ENCODE assay signal across 17 cellular contexts in the genomic region with DNA sequence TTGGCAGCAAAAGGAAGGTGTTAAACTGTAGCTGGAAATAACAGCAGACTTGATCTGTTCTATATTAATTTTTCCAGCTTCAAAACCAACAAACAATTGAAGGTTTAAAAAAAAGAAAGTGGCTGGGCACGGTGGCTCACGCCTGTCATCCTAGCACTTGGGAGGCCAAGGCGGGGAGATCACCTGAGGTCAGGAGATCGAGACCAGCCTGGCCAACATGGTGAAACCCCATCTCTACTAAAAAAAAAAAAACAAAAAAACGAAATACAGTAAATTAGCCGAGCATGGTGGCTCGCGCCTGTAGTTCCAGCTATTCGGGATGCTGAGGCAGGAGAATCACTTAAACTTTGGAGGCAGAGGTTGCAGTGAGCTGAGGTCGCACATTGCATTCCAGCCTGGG.
A peak's percentile ranks its signal among the peaks of the same experiment; 100 is the strongest.
DNase-seq lines count a peak whose midpoint lies in the region; ATAC-seq, FAIRE-seq and TF ChIP-seq lines count a peak whose summit lies in the region.
"Had no signal": no experiment of that assay in that cellular context is flagged by ENCODE, and none has a peak within 500 bp of the region (broad histone marks: within the 10 kb centered on the region; RNA-seq: fewer than 3 reads in every experiment).

No MANE protein-coding gene starts in this region.

- H3K27me3 ChIP-seq in colonic mucosa, result no peaks in the 10 kb centered on the region
- no peaks in the 10 kb centered on the region for H3K27me3 ChIP-seq in trophoblast cell (ENCODE audit: insufficient read depth, low read length)
- H3K27me3 ChIP-seq in mammary epithelial cell (ENCODE audit: insufficient read depth, low read length), result no peaks in the 10 kb centered on the region
- H3K27me3 ChIP-seq: BLaER1 treated with 17β-estradiol and CSF1 and Interleukin-3, amounts not matched to agents 10 nM and 100 nM had no signal

- no peak overlapping the region for H2AK5ac ChIP-seq in trophoblast cell (ENCODE audit: low read length)

- H3K9me3 ChIP-seq in A549 (peaks cover 9% of the 10 kb centered on the region; the same call in 2 of the 3 replicates), colonic mucosa (no peaks in the 10 kb centered on the region), trophoblast cell (ENCODE audit: insufficient read depth, low read depth, low read length) (no peaks in the 10 kb centered on the region), mammary epithelial cell (replicated peaks; ENCODE audit: insufficient read depth, low read length) (no peaks in the 10 kb centered on the region)

- H3K14ac ChIP-seq in trophoblast cell (ENCODE audit: low read length), result no peak overlapping the region

- TF ChIP-seq CTCF in A549 (IDR thresholded peaks at IDR 0.05) (no peak), RWPE1 (conservative IDR thresholded peaks at IDR 0.05; ENCODE audit: low read depth) (no peak), colonic mucosa (IDR thresholded peaks at IDR 0.05) (no peak), mammary epithelial cell (conservative IDR thresholded peaks at IDR 0.05 in 1 of 2, IDR thresholded peaks at IDR 0.05 in 1 of 2; ENCODE audit: extremely low read depth in 1 of 2, insufficient read depth in 1 of 2, low read depth in 1 of 2, low read length in 2 of 2) (no peak)

- H4K12ac ChIP-seq in trophoblast cell (ENCODE audit: low read depth, low read length), result no peak overlapping the region

- ATAC-seq in A549, result no peak

- no peak overlapping the region for H3K23ac ChIP-seq in trophoblast cell (ENCODE audit: low read length)

- 83% methylated on average over 10 of the region's 10 CpGs for WGBS in A549 (ENCODE audit: missing lambda C conversion rate)
- no CpG with 5 or more reads among the region's 10 CpGs for WGBS in trophoblast cell (ENCODE audit: extremely low coverage, insufficient coverage, insufficient read length)
- 92% methylated on average over 10 of the region's 10 CpGs for WGBS in mammary epithelial cell (ENCODE audit: low coverage, missing lambda C conversion rate)

- H3K4me1 ChIP-seq in A549 (peaks cover 63% of the 10 kb centered on the region), colonic mucosa (no peaks in the 10 kb centered on the region), trophoblast cell (ENCODE audit: control insufficient read depth in 1 of 2, insufficient read depth in 2 of 2, low read length in 2 of 2) (peaks cover 1 to 6% of the 10 kb centered on the region in 2 experiments), mammary epithelial cell (ENCODE audit: insufficient read depth, low read length) (peaks cover 25% of the 10 kb centered on the region)

- no peaks in the 10 kb centered on the region for H3K79me1 ChIP-seq in trophoblast cell (ENCODE audit: low read length)

- CTCF ChIA-PET in A549 (lab: Yijun Ruan, JAX), result interaction anchor here (1.0 to 1.1 kb wide), 2 partner anchors 25 to 76 kb away, joined by 4 read pairs; no protein-coding TSS in a partner anchor
- CTCF ChIA-PET in RWPE1 (lab: Yijun Ruan, JAX), result no interaction called here
- CTCF ChIA-PET in mammary epithelial cell (lab: Charles Lee; ENCODE audit: low non-redundant PET), result no interaction called here

- no peak for TF ChIP-seq EP300 in A549 (IDR thresholded peaks at IDR 0.05)

- intact Hi-C loops in colonic mucosa (cut with DNase I) (loop anchor here (10.0 kb wide), 1 partner anchor 46 kb away; no protein-coding TSS in a partner anchor), mammary epithelial cell (cut with micrococcal nuclease) (no loop called here)

- no peak for TF ChIP-seq RAD21 in A549 (conservative IDR thresholded peaks at IDR 0.05 in 1 of 2, IDR thresholded peaks at IDR 0.05 in 1 of 2)

- in situ Hi-C loops in mammary epithelial cell (cut with MboI; ENCODE audit: low sequenced_read_pairs in 2 of 2), result loop anchor here in 1 of 2 donors (25.0 kb wide), 1 partner anchor 111 kb away; no protein-coding TSS in a partner anchor

- peak overlapping the region; percentile 47 for H3K4ac ChIP-seq in trophoblast cell (ENCODE audit: low read depth, low read length)

- no peak overlapping the region for H4K91ac ChIP-seq in trophoblast cell (ENCODE audit: low read depth, low read length)

- no peaks in the 10 kb centered on the region for H3K36me3 ChIP-seq in colonic mucosa
- peaks cover 9% of the 10 kb centered on the region in 2 experiments for H3K36me3 ChIP-seq in trophoblast cell (ENCODE audit: control insufficient read depth in 1 of 2, insufficient read depth in 2 of 2, low read length in 2 of 2)
- no peaks in the 10 kb centered on the region for H3K36me3 ChIP-seq in mammary epithelial cell (ENCODE audit: insufficient read depth, low read length)

- no TSS peak for BruUV-seq in mammary epithelial cell (replicated peaks; lab: Mats Ljungman, UMichigan)

- H2AFZ ChIP-seq in trophoblast cell (ENCODE audit: insufficient read depth, low read length, poor library complexity), result no peak overlapping the region
- no peak overlapping the region for H2AFZ ChIP-seq in mammary epithelial cell (ENCODE audit: low read depth, low read length)

- no peak overlapping the region for H2BK120ac ChIP-seq in trophoblast cell (ENCODE audit: insufficient read depth, low read length, poor library complexity)

- FAIRE-seq in A549 (lab: Jason Lieb, UNC), result no peak
- FAIRE-seq: G401.6, H54 had no signal

- TF ChIP-seq POLR2A in A549 (IDR thresholded peaks at IDR 0.05; ENCODE audit: low read length), result no peak

- POLR2A ChIA-PET in A549 (lab: Yijun Ruan, JAX), result no interaction called here
- POLR2A ChIA-PET in RWPE1 (lab: Yijun Ruan, JAX; ENCODE audit: low non-redundant PET), result no interaction called here

- peak overlapping the region; percentile 71 for H3K4me2 ChIP-seq in A549
- no peak overlapping the region for H3K4me2 ChIP-seq in trophoblast cell (ENCODE audit: low read length)
- H3K4me2 ChIP-seq in mammary epithelial cell (ENCODE audit: insufficient read depth, low read depth, low read length), result no peak overlapping the region
- H3K4me2 ChIP-seq: BLaER1 treated with 17β-estradiol and CSF1 and Interleukin-3, amounts not matched to agents 10 nM and 100 nM had no signal

- DNase-seq in A549 (ENCODE audit: low read depth in 1 of 2, low spot score in 1 of 2), result no peak
- no peak for DNase-seq in RWPE1 (ENCODE audit: low spot score)
- no peak for DNase-seq in colonic mucosa
- no peak for DNase-seq in trophoblast cell
- no peak for DNase-seq in mammary epithelial cell
- DNase-seq in NCI-H345 (lab: John Stamatoyannopoulos, UW), result no peak
- DNase-seq in activated CD4-positive, alpha-beta T cell treated with anti-CD3 and anti-CD28 coated beads, Interleukin-2, amount 50 U/mL, for 4 hours, result no peak
- DNase-seq: CD4-positive, CD25-positive, alpha-beta regulatory T cell; CD8-positive, alpha-beta memory T cell; COR-L47; DMS 273 treated with DMSO at 0.1 percent for 48 hours; HCEC 1CT had no signal

- no peak overlapping the region for H3K4me3 ChIP-seq in A549
- H3K4me3 ChIP-seq in colonic mucosa, result no peak overlapping the region
- no peak overlapping the region for H3K4me3 ChIP-seq in trophoblast cell (ENCODE audit: low read depth, low read length)
- no peak overlapping the region for H3K4me3 ChIP-seq in mammary epithelial cell (replicated peaks in 1 of 3; ENCODE audit: insufficient read depth in 1 of 3, low read depth in 2 of 3, low read length in 3 of 3)
- H3K4me3 ChIP-seq: BLaER1 treated with 17β-estradiol and CSF1 and Interleukin-3, amounts not matched to agents 10 nM and 100 nM had no signal

- no peak overlapping the region for H2BK12ac ChIP-seq in trophoblast cell (ENCODE audit: low read length)

- H4K20me1 ChIP-seq in mammary epithelial cell (ENCODE audit: insufficient read depth, low read length), result peaks cover 1% of the 10 kb centered on the region

- no peak overlapping the region for H3K9ac ChIP-seq in colonic mucosa (ENCODE audit: low read depth in 2 of 2, low read length in 2 of 2)
- no peak overlapping the region for H3K9ac ChIP-seq in trophoblast cell (ENCODE audit: low read length)
- no peak overlapping the region for H3K9ac ChIP-seq in mammary epithelial cell (ENCODE audit: insufficient read depth, low read length)
- H3K9ac ChIP-seq: BLaER1 treated with 17β-estradiol and CSF1 and Interleukin-3, amounts not matched to agents 10 nM and 100 nM had no signal

- no peak overlapping the region for H4K8ac ChIP-seq in trophoblast cell (ENCODE audit: low read depth, low read length)

- no peak overlapping the region for H3K18ac ChIP-seq in trophoblast cell (ENCODE audit: low read length)

- no peak overlapping the region for H2BK5ac ChIP-seq in trophoblast cell (ENCODE audit: low read depth, low read length, poor library complexity)

- H3K27ac ChIP-seq in A549 (peak overlapping the region; percentile 69 to 92), RWPE1 (peak overlapping the region; percentile 36; the same call in 1 of the 2 replicates), colonic mucosa (peak overlapping the region; percentile 47), trophoblast cell (ENCODE audit: low read depth, low read length) (no peak overlapping the region), mammary epithelial cell (ENCODE audit: insufficient read depth, low read depth, low read length) (no peak overlapping the region)
- H3K27ac ChIP-seq: 22Rv1; BLaER1 treated with 17β-estradiol and CSF1 and Interleukin-3, amounts not matched to agents 10 nM and 100 nM; HL-60 had no signal

- H3K79me2 ChIP-seq in trophoblast cell (ENCODE audit: control insufficient read depth, insufficient read depth, low read length, poor library complexity) (peaks cover 12% of the 10 kb centered on the region), mammary epithelial cell (ENCODE audit: insufficient read depth, low read length) (peaks cover 81% of the 10 kb centered on the region)

- dilution Hi-C loops in mammary epithelial cell (cut with HindIII; ENCODE audit: low sequenced_read_pairs), result no loop called here

TF ChIP-seq in A549, 52 proteins besides CTCF, POLR2A, EP300 and RAD21 (continues in another document):
- TF ChIP-seq CBX8 (IDR thresholded peaks at IDR 0.05) (no peak), EHF (CRISPR knock-in tag; IDR thresholded peaks at IDR 0.05) (no peak), EHMT2 (IDR thresholded peaks at IDR 0.05; ENCODE audit: low read depth) (no peak), KDM1A (IDR thresholded peaks at IDR 0.05; ENCODE audit: low read depth) (no peak), POLR2AphosphoS2 (conservative IDR thresholded peaks at IDR 0.05; ENCODE audit: low read length) (no peak), ZNF302 (CRISPR knock-in tag; IDR thresholded peaks at IDR 0.05) (no peak), NPAS2 (CRISPR knock-in tag; IDR thresholded peaks at IDR 0.05; ENCODE audit: borderline replicate concordance) (no peak), GATA3 (IDR thresholded peaks at IDR 0.05; ENCODE audit: borderline replicate concordance) (no peak)
- TF ChIP-seq, protein P1, sequence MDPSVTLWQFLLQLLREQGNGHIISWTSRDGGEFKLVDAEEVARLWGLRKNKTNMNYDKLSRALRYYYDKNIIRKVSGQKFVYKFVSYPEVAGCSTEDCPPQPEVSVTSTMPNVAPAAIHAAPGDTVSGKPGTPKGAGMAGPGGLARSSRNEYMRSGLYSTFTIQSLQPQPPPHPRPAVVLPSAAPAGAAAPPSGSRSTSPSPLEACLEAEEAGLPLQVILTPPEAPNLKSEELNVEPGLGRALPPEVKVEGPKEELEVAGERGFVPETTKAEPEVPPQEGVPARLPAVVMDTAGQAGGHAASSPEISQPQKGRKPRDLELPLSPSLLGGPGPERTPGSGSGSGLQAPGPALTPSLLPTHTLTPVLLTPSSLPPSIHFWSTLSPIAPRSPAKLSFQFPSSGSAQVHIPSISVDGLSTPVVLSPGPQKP (IDR thresholded peaks at IDR 0.05; ENCODE audit: low read depth, low read length), result no peak

Comparison
In these comparisons a context has a peak if more than half of its experiments do, and no peak if none do; other contexts are left out.
1. H3K27ac ChIP-seq: peak in A549 (2 of 2), RWPE1 (single experiment) and colonic mucosa (single experiment); none in trophoblast cell (single experiment) and mammary epithelial cell (single experiment).